ENCODE assay signal across 16 cellular contexts in the genomic region with DNA sequence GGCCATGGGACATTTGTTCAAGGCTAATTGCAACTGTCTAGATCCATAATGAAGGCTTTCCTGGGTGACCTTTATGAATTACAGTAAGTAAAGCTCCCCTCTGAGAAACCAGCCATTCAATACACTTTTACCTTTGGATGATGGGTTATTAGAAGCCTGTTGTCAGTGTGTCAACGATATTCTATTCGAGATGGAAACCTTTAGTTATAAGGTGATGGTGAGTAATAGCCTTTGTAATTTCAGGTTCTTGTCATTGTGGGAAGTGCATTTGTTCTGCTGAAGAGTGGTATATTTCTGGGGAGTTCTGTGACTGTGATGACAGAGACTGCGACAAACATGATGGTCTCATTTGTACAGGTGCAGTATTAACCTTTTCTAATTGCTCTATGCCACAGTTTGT.
DNase-seq lines count a peak whose midpoint lies in the region; ATAC-seq, FAIRE-seq and TF ChIP-seq lines count a peak whose summit lies in the region.
"Had no signal": no experiment of that assay in that cellular context is flagged by ENCODE, and none has a peak within 500 bp of the region (broad histone marks: within the 10 kb centered on the region; RNA-seq: fewer than 3 reads in every experiment).

No MANE protein-coding gene starts in this region.

- no peaks in the 10 kb centered on the region for H3K36me3 ChIP-seq in GM12878 (ENCODE audit: control insufficient read depth in 2 of 2, insufficient read depth in 2 of 2, low read length in 1 of 2)
- H3K36me3 ChIP-seq: BLaER1 treated with 17β-estradiol and CSF1 and Interleukin-3, amounts not matched to agents 10 nM and 100 nM had no signal

- POLR2A ChIA-PET in GM12878 (lab: Charles Lee), result no interaction called here
- POLR2A ChIA-PET in activated CD4-positive, alpha-beta memory T cell treated with anti-CD3 and anti-CD28 coated beads for 36 hours (lab: Charles Lee), result no interaction called here

- no TSS peak for BruUV-seq in GM12878 (replicated peaks; lab: Mats Ljungman, UMichigan)
- BruUV-seq in Calu3 (replicated peaks; lab: Mats Ljungman, UMichigan), result no TSS peak

- no peaks in the 10 kb centered on the region for H3K9me3 Mint-ChIP-seq in Calu3 (ENCODE audit: low read depth, unreplicated experiment)
- no peaks in the 10 kb centered on the region for H3K9me3 Mint-ChIP-seq in activated CD4-positive, alpha-beta memory T cell treated with anti-CD3 and anti-CD28 coated beads for 36 hours
- H3K9me3 Mint-ChIP-seq: CD4-positive, CD25-positive, alpha-beta regulatory T cell had no signal

- RAD21 ChIA-PET in GM12878 (lab: Charles Lee; ENCODE audit: unreplicated experiment), result no interaction called here

- no peak overlapping the region for H2AFZ ChIP-seq in GM12878 (ENCODE audit: control insufficient read depth, low read depth, low read length)

- no peaks in the 10 kb centered on the region for H3K9me3 ChIP-seq in GM12878 (replicated peaks; ENCODE audit: control insufficient read depth, insufficient read depth, low read length)

- TF ChIP-seq RAD21 in GM12878 (IDR thresholded peaks at IDR 0.05; ENCODE audit: insufficient read depth, low read depth, low read length), result no peak

- no peak for TF ChIP-seq CTCF in GM12878 (IDR thresholded peaks at IDR 0.05 in 2 of 3, conservative IDR thresholded peaks at IDR 0.05 in 1 of 3; ENCODE audit: control insufficient read depth in 2 of 3, extremely low read depth in 1 of 3, insufficient read depth in 1 of 3, low read depth in 3 of 3, low read length in 3 of 3)
- no peak for TF ChIP-seq CTCF in Calu3 (IDR thresholded peaks at IDR 0.05; ENCODE audit: unreplicated experiment)

- no peak overlapping the region for H3K27ac Mint-ChIP-seq in Calu3 (ENCODE audit: unreplicated experiment)
- no peak overlapping the region for H3K27ac Mint-ChIP-seq in activated CD4-positive, alpha-beta memory T cell treated with anti-CD3 and anti-CD28 coated beads for 36 hours
- H3K27ac Mint-ChIP-seq: CD4-positive, CD25-positive, alpha-beta regulatory T cell had no signal

- no peak overlapping the region for H3K27ac ChIP-seq in GM12878 (ENCODE audit: control insufficient read depth, insufficient read depth)
- H3K27ac ChIP-seq: BLaER1 treated with 17β-estradiol and CSF1 and Interleukin-3, amounts not matched to agents 10 nM and 100 nM had no signal

- H3K36me3 Mint-ChIP-seq in Calu3 (ENCODE audit: insufficient read depth, unreplicated experiment), result no peaks in the 10 kb centered on the region
- H3K36me3 Mint-ChIP-seq in activated CD4-positive, alpha-beta memory T cell treated with anti-CD3 and anti-CD28 coated beads for 36 hours, result no peaks in the 10 kb centered on the region
- H3K36me3 Mint-ChIP-seq: CD4-positive, CD25-positive, alpha-beta regulatory T cell had no signal

- peak; percentile 29 for ATAC-seq in GM12878

- CTCF ChIA-PET in GM12878 (lab: Yijun Ruan, JAX) (no interaction called here), Calu3 (lab: Charles Lee) (no interaction called here)
- CTCF ChIA-PET in activated CD4-positive, alpha-beta memory T cell treated with anti-CD3 and anti-CD28 coated beads for 36 hours (lab: Charles Lee), result no interaction called here

- no peaks in the 10 kb centered on the region for H3K79me2 ChIP-seq in GM12878 (ENCODE audit: control insufficient read depth, insufficient read depth, low read length)

- no peak overlapping the region for H3K9ac ChIP-seq in GM12878 (ENCODE audit: control insufficient read depth, insufficient read depth, low read length)
- H3K9ac ChIP-seq: BLaER1 treated with 17β-estradiol and CSF1 and Interleukin-3, amounts not matched to agents 10 nM and 100 nM had no signal

- no peak overlapping the region for H3K4me3 Mint-ChIP-seq in Calu3 (ENCODE audit: low read depth, unreplicated experiment)
- no peak overlapping the region for H3K4me3 Mint-ChIP-seq in activated CD4-positive, alpha-beta memory T cell treated with anti-CD3 and anti-CD28 coated beads for 36 hours
- H3K4me3 Mint-ChIP-seq: CD4-positive, CD25-positive, alpha-beta regulatory T cell had no signal

- no peak overlapping the region for H3K4me2 ChIP-seq in GM12878 (ENCODE audit: control insufficient read depth, insufficient read depth)
- H3K4me2 ChIP-seq: BLaER1 treated with 17β-estradiol and CSF1 and Interleukin-3, amounts not matched to agents 10 nM and 100 nM had no signal

- H3K27me3 ChIP-seq in GM12878 (replicated peaks in 1 of 2; ENCODE audit: control insufficient read depth in 2 of 2, insufficient read depth in 2 of 2, low read length in 1 of 2), result no peaks in the 10 kb centered on the region
- H3K27me3 ChIP-seq: BLaER1 treated with 17β-estradiol and CSF1 and Interleukin-3, amounts not matched to agents 10 nM and 100 nM had no signal

- no peak overlapping the region for H3K4me3 ChIP-seq in GM12878
- H3K4me3 ChIP-seq: BLaER1 treated with 17β-estradiol and CSF1 and Interleukin-3, amounts not matched to agents 10 nM and 100 nM had no signal

- SMC1A ChIA-PET in GM12878 (lab: Charles Lee; ENCODE audit: uncharacterized antibody, unreplicated experiment), result interaction anchor here (1.0 to 1.2 kb wide), 2 partner anchors 11 to 50 kb away, joined by 3 read pairs; no protein-coding TSS in a partner anchor

- 15% methylated on average over 3 of the region's 3 CpGs for WGBS in GM12878 (ENCODE audit: insufficient coverage, insufficient replicate concordance, low lambda C conversion rate, missing lambda C conversion rate)

- no peaks in the 10 kb centered on the region for H3K4me1 Mint-ChIP-seq in Calu3 (ENCODE audit: low read depth, unreplicated experiment)
- H3K4me1 Mint-ChIP-seq in activated CD4-positive, alpha-beta memory T cell treated with anti-CD3 and anti-CD28 coated beads for 36 hours (ENCODE audit: low read depth), result no peaks in the 10 kb centered on the region
- H3K4me1 Mint-ChIP-seq: CD4-positive, CD25-positive, alpha-beta regulatory T cell had no signal

- intact Hi-C loops in GM12878 (cut with micrococcal nuclease; ENCODE audit: unreplicated experiment) (no loop called here), Calu3 (cut with micrococcal nuclease; ENCODE audit: unreplicated experiment) (no loop called here)
- intact Hi-C loops in activated CD4-positive, alpha-beta memory T cell treated with anti-CD3 and anti-CD28 coated beads for 36 hours (cut with micrococcal nuclease), result no loop called here

- no peak for TF ChIP-seq POLR2A in GM12878 (IDR thresholded peaks at IDR 0.05; ENCODE audit: low read depth, low read length)

- no peaks in the 10 kb centered on the region for H3K4me1 ChIP-seq in GM12878 (ENCODE audit: control insufficient read depth, insufficient read depth, low read length)

- in situ Hi-C loops in GM12878 (cut with MboI), result no loop called here

- H4K20me1 ChIP-seq in GM12878 (ENCODE audit: control insufficient read depth, insufficient read depth), result no peaks in the 10 kb centered on the region
- H4K20me1 ChIP-seq: BLaER1 treated with 17β-estradiol and CSF1 and Interleukin-3, amounts not matched to agents 10 nM and 100 nM had no signal

- H3K27me3 Mint-ChIP-seq in Calu3 (ENCODE audit: unreplicated experiment), result no peaks in the 10 kb centered on the region
- H3K27me3 Mint-ChIP-seq in activated CD4-positive, alpha-beta memory T cell treated with anti-CD3 and anti-CD28 coated beads for 36 hours, result no peaks in the 10 kb centered on the region
- H3K27me3 Mint-ChIP-seq: CD4-positive, CD25-positive, alpha-beta regulatory T cell had no signal

- FAIRE-seq in GM12878 (lab: Jason Lieb, UNC), result no peak
- FAIRE-seq: D721Med had no signal

- DNase-seq in NCI-H1417 (lab: John Stamatoyannopoulos, UW) (peak in 2 of 3 experiments; percentile 59 to 89), NCI-H1930 (lab: John Stamatoyannopoulos, UW) (peak; percentile 94 to 96), NCI-H748 (lab: John Stamatoyannopoulos, UW; ENCODE audit: unreplicated experiment) (peak; percentile 56), GM12878 (ENCODE audit: low read depth, low spot score) (no peak), DMS153 treated with DMSO at 0.1 percent for 48 hours (lab: John Stamatoyannopoulos, UW; ENCODE audit: unreplicated experiment) (no peak), Calu3 (no peak), KG1 (lab: John Stamatoyannopoulos, UW) (no peak)
- DNase-seq in activated CD4-positive, alpha-beta memory T cell treated with anti-CD3 and anti-CD28 coated beads for 36 hours, result no peak
- DNase-seq: ACHN; CD4-positive, CD25-positive, alpha-beta regulatory T cell; DMS153; DND-41; GF-D8; H7 had no signal

- TF ChIP-seq EP300 in GM12878 (IDR thresholded peaks at IDR 0.05; ENCODE audit: borderline replicate concordance in 1 of 2, control insufficient read depth in 1 of 2, low read depth in 2 of 2, low read length in 2 of 2), result no peak

TF ChIP-seq in GM12878, 131 proteins besides CTCF, POLR2A, EP300 and RAD21 (continues in another document):
- TF ChIP-seq POLR2AphosphoS2 (IDR thresholded peaks at IDR 0.05; ENCODE audit: low read depth, low read length) (no peak), KDM1A (IDR thresholded peaks at IDR 0.05; ENCODE audit: borderline replicate concordance) (no peak), RCOR1 (conservative IDR thresholded peaks at IDR 0.05; ENCODE audit: low read depth, low read length) (no peak), MTA2 (IDR thresholded peaks at IDR 0.05; ENCODE audit: low read depth) (no peak), ATF2 (IDR thresholded peaks at IDR 0.05; ENCODE audit: low read length) (no peak), E2F4 (IDR thresholded peaks at IDR 0.05; ENCODE audit: low read depth, low read length) (no peak)

Comparison
In these comparisons a context has a peak if more than half of its experiments do, and no peak if none do; other contexts are left out.
1. DNase-seq: peak in NCI-H1417 (2 of 3), NCI-H1930 (2 of 2) and NCI-H748 (single experiment); none in GM12878 (single experiment), DMS153 treated with DMSO at 0.1 percent for 48 hours (single experiment), Calu3 (single experiment), activated CD4-positive, alpha-beta memory T cell treated with anti-CD3 and anti-CD28 coated beads for 36 hours (single experiment) and KG1 (single experiment).